In the genomic region with DNA sequence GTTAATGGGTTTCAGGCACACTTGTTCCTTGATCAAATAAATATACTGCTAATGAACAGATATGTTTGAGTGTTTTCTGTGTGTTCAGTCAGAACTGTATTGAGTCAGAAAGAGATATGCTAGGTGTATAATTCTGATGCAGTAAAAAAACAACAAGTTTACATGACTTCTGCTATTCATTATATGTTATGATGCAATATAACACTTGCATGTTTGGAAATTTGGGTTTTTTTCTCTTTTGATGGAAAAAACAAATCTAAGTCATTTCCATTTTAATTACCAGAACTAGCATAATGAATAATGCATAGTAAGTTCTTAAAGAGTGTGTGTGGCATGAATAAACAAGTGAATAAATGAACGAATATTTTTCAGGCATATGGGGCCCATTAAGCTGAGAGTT, we compare ENCODE assay signal across 9 cellular contexts.
"Had no signal": no experiment of that assay in that cellular context is flagged by ENCODE, and none has a peak within 500 bp of the region (broad histone marks: within the 10 kb centered on the region; RNA-seq: fewer than 3 reads in every experiment).

No MANE protein-coding gene starts in this region.

- H3K9me3 ChIP-seq: HAP-1 had no signal

- H3K27ac ChIP-seq: GM23248, HL-60 had no signal

- H3K27me3 Mint-ChIP-seq: IgD-negative memory B cell had no signal

- H3K4me1 Mint-ChIP-seq: IgD-negative memory B cell had no signal

- H3K9ac ChIP-seq: GM23248 had no signal

- DNase-seq: GOT3, H7, HFFc6, KG1 had no signal

- H2AFZ ChIP-seq: GM23248 had no signal

- H3K4me3 ChIP-seq: GM23248, HAP-1 had no signal

- H3K9me3 Mint-ChIP-seq: HFFc6 had no signal

- H3K27ac Mint-ChIP-seq: HFFc6, IgD-negative memory B cell had no signal

- H3K36me3 ChIP-seq: HAP-1 had no signal

- ATAC-seq: HCT116 had no signal

- H3K4me3 Mint-ChIP-seq: HFFc6, IgD-negative memory B cell had no signal

- H3K4me1 ChIP-seq: HAP-1 had no signal
